ENCODE assay signal across 13 cellular contexts in genomic region chr2:237647176-237648015, GRCh38. TPM values are rescaled to one million over a fixed set of nuclear protein-coding genes. Genes with fewer than 3 reads are reported as not detected.
"Had no signal": no experiment of that assay in that cellular context is flagged by ENCODE, and none has a peak within 500 bp of the region (broad histone marks: within the 10 kb centered on the region; RNA-seq: fewer than 3 reads in every experiment).

No MANE protein-coding gene starts in this region.

- H3K27ac Mint-ChIP-seq: activated naive CD4-positive, alpha-beta T cell treated with anti-CD3 and anti-CD28 coated beads, Interleukin-2, amount 50 U/mL, for 72 hours; activated T-helper 17 cell treated with anti-CD3 and anti-CD28 coated beads, Interleukin-2, amount 50 U/mL, for 72 hours; stimulated activated naive B cell treated with anti-CD40 and anti-IgM and Interleukin-4, amounts not matched to agents 10 μg/mL and 1 μg/mL and 100 μg/mL, for 72 hours had no signal

- ATAC-seq: activated naive CD4-positive, alpha-beta T cell treated with anti-CD3 and anti-CD28 coated beads, Interleukin-2, amount 50 U/mL, for 72 hours; activated T-helper 17 cell treated with anti-CD3 and anti-CD28 coated beads, Interleukin-2, amount 50 U/mL, for 72 hours; left lung; stimulated activated naive B cell treated with anti-CD40 and anti-IgM and Interleukin-4, amounts not matched to agents 10 μg/mL and 1 μg/mL and 100 μg/mL, for 72 hours had no signal

- H3K4me3 ChIP-seq: left lung, ovary had no signal

- DNase-seq: activated CD4-positive, alpha-beta T cell treated with anti-CD3 and anti-CD28 coated beads for 4 hours; activated T-cell treated with anti-CD3 and anti-CD28 coated beads for 4 hours; amniotic stem cell; glutamatergic neuron; left lung; ovary; stimulated activated CD4-positive, alpha-beta T cell treated with anti-CD3 and anti-CD28 coated beads, Interleukin-1b, Interleukin-23, amount 100 ng/mL, for 48 hours; stimulated activated naive B cell treated with anti-CD40 and anti-IgM and Interleukin-4, amounts not matched to agents 10 μg/mL and 1 μg/mL and 100 μg/mL, for 72 hours; WERI-Rb-1 had no signal

- H3K4me1 ChIP-seq: left lung had no signal

- H3K27me3 Mint-ChIP-seq: type B pancreatic cell had no signal

- H3K4me3 Mint-ChIP-seq: activated T-helper 17 cell treated with anti-CD3 and anti-CD28 coated beads, Interleukin-2, amount 50 U/mL, for 72 hours; neural crest cell; stimulated activated naive B cell treated with anti-CD40 and anti-IgM and Interleukin-4, amounts not matched to agents 10 μg/mL and 1 μg/mL and 100 μg/mL, for 72 hours; type B pancreatic cell had no signal

- H3K9me3 Mint-ChIP-seq: activated naive CD4-positive, alpha-beta T cell treated with anti-CD3 and anti-CD28 coated beads, Interleukin-2, amount 50 U/mL, for 72 hours had no signal

- H3K9me3 ChIP-seq: left lung, ovary had no signal

- H3K27me3 ChIP-seq: left lung, ovary had no signal

- H3K27ac ChIP-seq: left lung, ovary, WERI-Rb-1 had no signal

- H3K36me3 Mint-ChIP-seq: activated naive CD4-positive, alpha-beta T cell treated with anti-CD3 and anti-CD28 coated beads, Interleukin-2, amount 50 U/mL, for 72 hours had no signal

- H3K36me3 ChIP-seq: ovary had no signal

RNA-seq across cellular contexts. Expression of gene RAB17, which starts 56.9 kb away (rescaled TPM):
- total RNA-seq: neural crest cell had no signal
